ENCODE assay signal across 23 cellular contexts in genomic region chr18:21100678-21101077, GRCh38. TPM values are rescaled to one million over a fixed set of nuclear protein-coding genes. Genes with fewer than 3 reads are reported as not detected.
DNase-seq lines count a peak whose midpoint lies in the region; ATAC-seq and TF ChIP-seq lines count a peak whose summit lies in the region.
"Had no signal": no experiment of that assay in that cellular context is flagged by ENCODE, and none has a peak within 500 bp of the region (broad histone marks: within the 10 kb centered on the region; RNA-seq: fewer than 3 reads in every experiment).

No MANE protein-coding gene starts in this region.

- H3K9ac ChIP-seq in Loucy (ENCODE audit: low read depth, low read length, poor library complexity, severe bottlenecking) = no peak overlapping the region

- H3K27ac Mint-ChIP-seq in activated naive CD8-positive, alpha-beta T cell = peak overlapping the region; percentile 10
- H3K27ac Mint-ChIP-seq in activated naive CD8-positive, alpha-beta T cell treated with anti-CD3 and anti-CD28 coated beads for 36 hours = no peak overlapping the region
- H3K27ac Mint-ChIP-seq in effector memory CD8-positive, alpha-beta T cell = peak overlapping the region in 1 of 2 donors; percentile 5
- peak overlapping the region; percentile 48 for H3K27ac Mint-ChIP-seq in osteocyte (ENCODE audit: unreplicated experiment)
- H3K27ac Mint-ChIP-seq: activated CD4-positive, alpha-beta T cell treated with anti-CD3 and anti-CD28 coated beads, Interleukin-2, amount 10 ng/mL, durations not matched to agents 24 days and 14 days; stimulated activated naive CD8-positive, alpha-beta T cell treated with anti-CD3 and anti-CD28 coated beads, Interleukin-15, Interleukin-2, amounts not matched to agents 100 ng/mL and 50 ng/mL, for 24 hours had no signal

- H3K4me1 ChIP-seq in Loucy (ENCODE audit: insufficient read depth, low read length, poor library complexity, severe bottlenecking) (peaks cover 57% of the 10 kb centered on the region), gastrocnemius medialis (peaks cover 51 to 59% of the 10 kb centered on the region in 2 donors)
- H3K4me1 ChIP-seq: prostate gland had no signal

- H3K9me3 Mint-ChIP-seq in activated naive CD8-positive, alpha-beta T cell (ENCODE audit: low read depth) = no peaks in the 10 kb centered on the region
- no peaks in the 10 kb centered on the region for H3K9me3 Mint-ChIP-seq in activated naive CD8-positive, alpha-beta T cell treated with anti-CD3 and anti-CD28 coated beads for 36 hours
- H3K9me3 Mint-ChIP-seq in effector memory CD8-positive, alpha-beta T cell = no peaks in the 10 kb centered on the region
- H3K9me3 Mint-ChIP-seq in osteocyte (ENCODE audit: unreplicated experiment) = no peaks in the 10 kb centered on the region
- H3K9me3 Mint-ChIP-seq: activated CD4-positive, alpha-beta T cell treated with anti-CD3 and anti-CD28 coated beads, Interleukin-2, amount 10 ng/mL, durations not matched to agents 24 days and 14 days; neural crest cell; stimulated activated naive CD8-positive, alpha-beta T cell treated with anti-CD3 and anti-CD28 coated beads, Interleukin-15, Interleukin-2, amounts not matched to agents 100 ng/mL and 50 ng/mL, for 24 hours had no signal

- peak overlapping the region; percentile 96 for H3K4me2 ChIP-seq in Loucy (ENCODE audit: low read depth, low read length, poor library complexity, severe bottlenecking)

- no peak overlapping the region for H3K27ac ChIP-seq in gastrocnemius medialis
- H3K27ac ChIP-seq: esophagus squamous epithelium, prostate gland, RWPE1 had no signal

- H3K27me3 Mint-ChIP-seq in activated naive CD8-positive, alpha-beta T cell = no peaks in the 10 kb centered on the region
- no peaks in the 10 kb centered on the region for H3K27me3 Mint-ChIP-seq in activated naive CD8-positive, alpha-beta T cell treated with anti-CD3 and anti-CD28 coated beads for 36 hours
- H3K27me3 Mint-ChIP-seq in effector memory CD8-positive, alpha-beta T cell = no peaks in the 10 kb centered on the region
- no peaks in the 10 kb centered on the region for H3K27me3 Mint-ChIP-seq in osteocyte (ENCODE audit: unreplicated experiment)
- H3K27me3 Mint-ChIP-seq: activated CD4-positive, alpha-beta T cell treated with anti-CD3 and anti-CD28 coated beads, Interleukin-2, amount 10 ng/mL, durations not matched to agents 24 days and 14 days; stimulated activated naive CD8-positive, alpha-beta T cell treated with anti-CD3 and anti-CD28 coated beads, Interleukin-15, Interleukin-2, amounts not matched to agents 100 ng/mL and 50 ng/mL, for 24 hours had no signal

- no peak overlapping the region for H2AFZ ChIP-seq in Loucy (ENCODE audit: low read length)

- peak overlapping the region; percentile 10 for H3K4me3 ChIP-seq in Loucy (ENCODE audit: low read length, poor library complexity, severe bottlenecking)
- no peak overlapping the region for H3K4me3 ChIP-seq in gastrocnemius medialis
- H3K4me3 ChIP-seq: esophagus squamous epithelium, prostate gland, tibial artery had no signal

- H3K79me2 ChIP-seq in Loucy (ENCODE audit: insufficient read depth, low read length) = peaks cover 99% of the 10 kb centered on the region

- in situ Hi-C loops in gastrocnemius medialis (cut with MboI; ENCODE audit: low sequenced_read_pairs in 4 of 4) = no loop called here

- DNase-seq in activated naive CD8-positive, alpha-beta T cell treated with anti-CD3 and anti-CD28 coated beads for 36 hours = no peak
- DNase-seq in effector memory CD8-positive, alpha-beta T cell = no peak
- DNase-seq in osteocyte (ENCODE audit: extremely low spot score, unreplicated experiment) (no peak), gastrocnemius medialis (no peak)
- no peak for DNase-seq in effector CD8-positive, alpha-beta T cell (lab: John Stamatoyannopoulos, UW)
- no peak for DNase-seq in stimulated activated naive CD4-positive, alpha-beta T cell (lab: John Stamatoyannopoulos, UW)
- DNase-seq: activated CD4-positive, alpha-beta T cell treated with anti-CD3 and anti-CD28 coated beads, Interleukin-2, amount 10 ng/mL, durations not matched to agents 24 days and 14 days; aorta; central memory CD4-positive, alpha-beta T cell; esophagus squamous epithelium; left cardiac atrium; NCI-H1436; NCI-H524; stimulated activated CD4-positive, alpha-beta T cell treated with anti-CD3 and anti-CD28 coated beads, Interleukin-1b, Interleukin-23, amount 100 ng/mL, for 48 hours; SW 1271; tibial artery had no signal

- no peaks in the 10 kb centered on the region for H3K9me2 ChIP-seq in Loucy (replicated peaks; ENCODE audit: low read depth, low read length)

- peaks cover 93% of the 10 kb centered on the region for H4K20me1 ChIP-seq in Loucy (ENCODE audit: insufficient read depth, low read length, poor library complexity, severe bottlenecking)

- H3K36me3 ChIP-seq in Loucy (ENCODE audit: insufficient read depth, low read length) (no peaks in the 10 kb centered on the region), gastrocnemius medialis (no peaks in the 10 kb centered on the region)
- H3K36me3 ChIP-seq: esophagus squamous epithelium, prostate gland, tibial artery had no signal

- peaks cover 74% of the 10 kb centered on the region for H3K4me1 Mint-ChIP-seq in activated naive CD8-positive, alpha-beta T cell (ENCODE audit: low read depth)
- H3K4me1 Mint-ChIP-seq in activated naive CD8-positive, alpha-beta T cell treated with anti-CD3 and anti-CD28 coated beads for 36 hours = peaks cover 66% of the 10 kb centered on the region
- H3K4me1 Mint-ChIP-seq in effector memory CD8-positive, alpha-beta T cell (ENCODE audit: low read depth in 2 of 2) = peaks cover 58 to 73% of the 10 kb centered on the region in 2 donors
- peaks cover 28% of the 10 kb centered on the region for H3K4me1 Mint-ChIP-seq in osteocyte (ENCODE audit: unreplicated experiment)

- no peak for TF ChIP-seq POLR2A in gastrocnemius medialis (IDR thresholded peaks at IDR 0.05)

- intact Hi-C loops in gastrocnemius medialis (cut with DNase I; ENCODE audit: low total_unique reads) = loop anchor here (5.0 kb wide), 1 partner anchor 48 kb away; no protein-coding TSS in a partner anchor

- no peaks in the 10 kb centered on the region for H3K9me3 ChIP-seq in Loucy (ENCODE audit: insufficient read depth, low read depth, low read length)
- H3K9me3 ChIP-seq in gastrocnemius medialis = no peaks in the 10 kb centered on the region
- H3K9me3 ChIP-seq: esophagus squamous epithelium, prostate gland, tibial artery had no signal

- H3K4me3 Mint-ChIP-seq in activated naive CD8-positive, alpha-beta T cell = peak overlapping the region; percentile 42
- H3K4me3 Mint-ChIP-seq in activated naive CD8-positive, alpha-beta T cell treated with anti-CD3 and anti-CD28 coated beads for 36 hours = no peak overlapping the region
- peak overlapping the region; percentile 1 to 64 for H3K4me3 Mint-ChIP-seq in effector memory CD8-positive, alpha-beta T cell
- no peak overlapping the region for H3K4me3 Mint-ChIP-seq in osteocyte (ENCODE audit: unreplicated experiment)
- H3K4me3 Mint-ChIP-seq: activated CD4-positive, alpha-beta T cell treated with anti-CD3 and anti-CD28 coated beads, Interleukin-2, amount 10 ng/mL, durations not matched to agents 24 days and 14 days; neural crest cell; stimulated activated naive CD8-positive, alpha-beta T cell treated with anti-CD3 and anti-CD28 coated beads, Interleukin-15, Interleukin-2, amounts not matched to agents 100 ng/mL and 50 ng/mL, for 24 hours had no signal

- no peak for ATAC-seq in effector memory CD8-positive, alpha-beta T cell (replicated peaks)
- ATAC-seq in gastrocnemius medialis = no peak
- ATAC-seq: HCT116, left cardiac atrium had no signal

- H3K36me3 Mint-ChIP-seq in activated naive CD8-positive, alpha-beta T cell = no peaks in the 10 kb centered on the region
- peaks cover 22% of the 10 kb centered on the region for H3K36me3 Mint-ChIP-seq in activated naive CD8-positive, alpha-beta T cell treated with anti-CD3 and anti-CD28 coated beads for 36 hours
- H3K36me3 Mint-ChIP-seq in effector memory CD8-positive, alpha-beta T cell (ENCODE audit: insufficient read depth) = peaks cover 7% of the 10 kb centered on the region
- no peaks in the 10 kb centered on the region for H3K36me3 Mint-ChIP-seq in osteocyte (ENCODE audit: unreplicated experiment)

- no peaks in the 10 kb centered on the region for H3K27me3 ChIP-seq in Loucy (ENCODE audit: insufficient read depth, low read length, poor library complexity, severe bottlenecking)
- no peaks in the 10 kb centered on the region for H3K27me3 ChIP-seq in gastrocnemius medialis
- H3K27me3 ChIP-seq: esophagus squamous epithelium, tibial artery had no signal

- H3F3A ChIP-seq in Loucy (ENCODE audit: low read depth) = no peaks in the 10 kb centered on the region

- TF ChIP-seq CTCF in Loucy (conservative IDR thresholded peaks at IDR 0.05; ENCODE audit: low read length) (no peak), osteocyte (IDR thresholded peaks at IDR 0.05) (no peak), gastrocnemius medialis (IDR thresholded peaks at IDR 0.05 in 4 of 5, conservative IDR thresholded peaks at IDR 0.05 in 1 of 5) (no peak)

RNA-seq across cellular contexts. Expression of gene ROCK1, which starts 10.9 kb away (rescaled TPM):
- 10 to 100 TPM; 47.1 to 48.0 TPM for total RNA-seq in activated naive CD8-positive, alpha-beta T cell treated with anti-CD3 and anti-CD28 coated beads for 36 hours
- total RNA-seq in osteocyte (50.8 and 51.0 TPM in 2 replicates), gastrocnemius medialis (10 to 100 TPM; 11.0 to 15.7 (median 12.7) TPM)

Comparison
In these comparisons a context has a peak if more than half of its experiments do, and no peak if none do; other contexts are left out.
1. H3K4me3 Mint-ChIP-seq: peak in activated naive CD8-positive, alpha-beta T cell (single experiment) and effector memory CD8-positive, alpha-beta T cell (2 of 2); none in activated naive CD8-positive, alpha-beta T cell treated with anti-CD3 and anti-CD28 coated beads for 36 hours (single experiment) and osteocyte (single experiment).